Comparison of ENCODE assay signal across 9 cellular contexts in genomic region chr21:44870748-44871495, GRCh38. TPM values are rescaled to one million over a fixed set of nuclear protein-coding genes. Genes with fewer than 3 reads are reported as not detected.
DNase-seq lines count a peak whose midpoint lies in the region; ATAC-seq, FAIRE-seq and TF ChIP-seq lines count a peak whose summit lies in the region.
"Had no signal": no experiment of that assay in that cellular context is flagged by ENCODE, and none has a peak within 500 bp of the region (broad histone marks: within the 10 kb centered on the region; RNA-seq: fewer than 3 reads in every experiment).

No MANE protein-coding gene starts in this region.

- H3K27ac Mint-ChIP-seq in chondrocyte (ENCODE audit: unreplicated experiment) = peak overlapping the region; percentile 96
- H3K27ac Mint-ChIP-seq in mesothelial cell of epicardium = peak overlapping the region; percentile 94

- TF ChIP-seq CTCF in chondrocyte (IDR thresholded peaks at IDR 0.05) (no peak), mesothelial cell of epicardium (IDR thresholded peaks at IDR 0.05; ENCODE audit: unreplicated experiment) (no peak), foreskin keratinocyte (conservative IDR thresholded peaks at IDR 0.05) (no peak)

- H3K4me1 ChIP-seq in foreskin keratinocyte = peaks cover 20% of the 10 kb centered on the region

- H3K9me3 Mint-ChIP-seq in chondrocyte (ENCODE audit: low read depth) (no peaks in the 10 kb centered on the region), mesothelial cell of epicardium (no peaks in the 10 kb centered on the region)

- H3K27me3 ChIP-seq in foreskin keratinocyte = no peaks in the 10 kb centered on the region
- H3K27me3 ChIP-seq: pancreas had no signal

- TF ChIP-seq POLR2A in GM12892 (IDR thresholded peaks at IDR 0.05; ENCODE audit: low read depth, low read length) = no peak

- no peak for ATAC-seq in foreskin keratinocyte

- FAIRE-seq in GM12892 (lab: Jason Lieb, UNC) = no peak
- FAIRE-seq: pancreas had no signal

- H3K27me3 Mint-ChIP-seq in chondrocyte (ENCODE audit: low read depth) (no peaks in the 10 kb centered on the region), mesothelial cell of epicardium (ENCODE audit: low read depth) (no peaks in the 10 kb centered on the region)

- H3K4me3 Mint-ChIP-seq in chondrocyte (ENCODE audit: unreplicated experiment) (peak overlapping the region; percentile 92), mesothelial cell of epicardium (peak overlapping the region; percentile 91)

- peaks cover 79% of the 10 kb centered on the region for H3K4me1 Mint-ChIP-seq in chondrocyte (ENCODE audit: low read depth)
- H3K4me1 Mint-ChIP-seq in mesothelial cell of epicardium = peaks cover 70% of the 10 kb centered on the region

- no peak overlapping the region for H3K27ac ChIP-seq in foreskin keratinocyte

- H3K36me3 Mint-ChIP-seq in chondrocyte (ENCODE audit: low read depth) (peaks cover 3% of the 10 kb centered on the region), mesothelial cell of epicardium (no peaks in the 10 kb centered on the region)

- DNase-seq in stimulated activated CD4-positive, alpha-beta T cell treated with anti-CD3 and anti-CD28 coated beads, Interleukin-4, amount 100 ng/mL, for 24 hours = peak; percentile 25
- DNase-seq in stimulated activated CD4-positive, alpha-beta T cell treated with anti-CD3 and anti-CD28 coated beads, Interleukin-15, amount 100 ng/mL, for 24 hours = no peak
- no peak for DNase-seq in chondrocyte (ENCODE audit: low spot score)
- no peak for DNase-seq in mesothelial cell of epicardium (ENCODE audit: low spot score in 2 of 2, unreplicated experiment in 2 of 2)
- DNase-seq in GM12892 (ENCODE audit: insufficient read length) = no peak
- no peak for DNase-seq in NCI-H1930 (lab: John Stamatoyannopoulos, UW)
- DNase-seq in middle frontal gyrus (ENCODE audit: extremely low spot score, low spot score) = no peak
- DNase-seq in foreskin keratinocyte = no peak

RNA-seq across cellular contexts. Expression of gene PTTG1IP, which starts 2.6 kb away (rescaled TPM):
- total RNA-seq in chondrocyte (225 to 333 TPM (median 329 TPM) in 3 replicates), mesothelial cell of epicardium (200 to 205 TPM (median 204 TPM) in 3 replicates), foreskin keratinocyte (116 and 149 TPM in 2 replicates)
- polyA plus RNA-seq in GM12892 (2012; ENCODE audit: missing spikeins) = 28.2 TPM
- polyA plus RNA-seq in foreskin keratinocyte = 92.9 and 104 TPM in 2 replicates

RNA-seq across cellular contexts. Expression of gene ITGB2, which starts 49.8 kb away (rescaled TPM):
- total RNA-seq in chondrocyte (0.15 to 1.4 TPM (median 0.87 TPM) in 3 replicates), mesothelial cell of epicardium (0.61 to 1.4 TPM (median 0.74 TPM) in 3 replicates), foreskin keratinocyte (6.4 and 6.5 TPM in 2 replicates)
- 41.8 TPM for polyA plus RNA-seq in GM12892 (2012; ENCODE audit: missing spikeins)
- 5.0 and 5.2 TPM in 2 replicates for polyA plus RNA-seq in foreskin keratinocyte

RNA-seq across cellular contexts. Expression of gene SUMO3, which starts 53.1 kb away (rescaled TPM):
- total RNA-seq in chondrocyte (51.3 to 60.3 TPM (median 52.3 TPM) in 3 replicates), mesothelial cell of epicardium (82.2 to 84.5 TPM (median 83.9 TPM) in 3 replicates), foreskin keratinocyte (127 and 134 TPM in 2 replicates)
- 84.0 TPM for polyA plus RNA-seq in GM12892 (2012; ENCODE audit: missing spikeins)
- 129 and 147 TPM in 2 replicates for polyA plus RNA-seq in foreskin keratinocyte
